Comparison of ENCODE assay signal across 1 cellular context in genomic region chr9:18705763-18706372, GRCh38.
TF ChIP-seq lines count a peak whose summit lies in the region.

No MANE protein-coding gene starts in this region.

TF ChIP-seq in GM23338, 12 proteins besides CTCF, POLR2A, EP300 and RAD21 (continued from another document):
- TF ChIP-seq ZNF462 (CRISPR knock-in tag; IDR thresholded peaks at IDR 0.05) (no peak), ZNF114 (CRISPR knock-in tag; IDR thresholded peaks at IDR 0.05) (no peak), EZH2phosphoT487 (IDR thresholded peaks at IDR 0.05; ENCODE audit: unreplicated experiment) (no peak), EZH2 (IDR thresholded peaks at IDR 0.05; ENCODE audit: low read depth, unreplicated experiment) (no peak), JUNB (IDR thresholded peaks at IDR 0.05; ENCODE audit: unreplicated experiment) (no peak), STAT1 (IDR thresholded peaks at IDR 0.05; ENCODE audit: unreplicated experiment) (no peak), ZNF331 (CRISPR knock-in tag; IDR thresholded peaks at IDR 0.05; ENCODE audit: low read depth) (no peak), CREB1 (CRISPR knock-in tag; IDR thresholded peaks at IDR 0.05; ENCODE audit: low read depth) (no peak), POLR2AphosphoS5 (IDR thresholded peaks at IDR 0.05; ENCODE audit: low read depth) (no peak)
- TF ChIP-seq, protein P1, sequence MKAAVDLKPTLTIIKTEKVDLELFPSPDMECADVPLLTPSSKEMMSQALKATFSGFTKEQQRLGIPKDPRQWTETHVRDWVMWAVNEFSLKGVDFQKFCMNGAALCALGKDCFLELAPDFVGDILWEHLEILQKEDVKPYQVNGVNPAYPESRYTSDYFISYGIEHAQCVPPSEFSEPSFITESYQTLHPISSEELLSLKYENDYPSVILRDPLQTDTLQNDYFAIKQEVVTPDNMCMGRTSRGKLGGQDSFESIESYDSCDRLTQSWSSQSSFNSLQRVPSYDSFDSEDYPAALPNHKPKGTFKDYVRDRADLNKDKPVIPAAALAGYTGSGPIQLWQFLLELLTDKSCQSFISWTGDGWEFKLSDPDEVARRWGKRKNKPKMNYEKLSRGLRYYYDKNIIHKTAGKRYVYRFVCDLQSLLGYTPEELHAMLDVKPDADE (IDR thresholded peaks at IDR 0.05) = no peak
- TF ChIP-seq, protein P2, sequence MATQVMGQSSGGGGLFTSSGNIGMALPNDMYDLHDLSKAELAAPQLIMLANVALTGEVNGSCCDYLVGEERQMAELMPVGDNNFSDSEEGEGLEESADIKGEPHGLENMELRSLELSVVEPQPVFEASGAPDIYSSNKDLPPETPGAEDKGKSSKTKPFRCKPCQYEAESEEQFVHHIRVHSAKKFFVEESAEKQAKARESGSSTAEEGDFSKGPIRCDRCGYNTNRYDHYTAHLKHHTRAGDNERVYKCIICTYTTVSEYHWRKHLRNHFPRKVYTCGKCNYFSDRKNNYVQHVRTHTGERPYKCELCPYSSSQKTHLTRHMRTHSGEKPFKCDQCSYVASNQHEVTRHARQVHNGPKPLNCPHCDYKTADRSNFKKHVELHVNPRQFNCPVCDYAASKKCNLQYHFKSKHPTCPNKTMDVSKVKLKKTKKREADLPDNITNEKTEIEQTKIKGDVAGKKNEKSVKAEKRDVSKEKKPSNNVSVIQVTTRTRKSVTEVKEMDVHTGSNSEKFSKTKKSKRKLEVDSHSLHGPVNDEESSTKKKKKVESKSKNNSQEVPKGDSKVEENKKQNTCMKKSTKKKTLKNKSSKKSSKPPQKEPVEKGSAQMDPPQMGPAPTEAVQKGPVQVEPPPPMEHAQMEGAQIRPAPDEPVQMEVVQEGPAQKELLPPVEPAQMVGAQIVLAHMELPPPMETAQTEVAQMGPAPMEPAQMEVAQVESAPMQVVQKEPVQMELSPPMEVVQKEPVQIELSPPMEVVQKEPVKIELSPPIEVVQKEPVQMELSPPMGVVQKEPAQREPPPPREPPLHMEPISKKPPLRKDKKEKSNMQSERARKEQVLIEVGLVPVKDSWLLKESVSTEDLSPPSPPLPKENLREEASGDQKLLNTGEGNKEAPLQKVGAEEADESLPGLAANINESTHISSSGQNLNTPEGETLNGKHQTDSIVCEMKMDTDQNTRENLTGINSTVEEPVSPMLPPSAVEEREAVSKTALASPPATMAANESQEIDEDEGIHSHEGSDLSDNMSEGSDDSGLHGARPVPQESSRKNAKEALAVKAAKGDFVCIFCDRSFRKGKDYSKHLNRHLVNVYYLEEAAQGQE (IDR thresholded peaks at IDR 0.05; ENCODE audit: unreplicated experiment) = no peak
TF ChIP-seq in GM23338: peak in this region for 0.
